Comparison of ENCODE assay signal across 12 cellular contexts in genomic region chr11:113895367-113896155, GRCh38. TPM values are rescaled to one million over a fixed set of nuclear protein-coding genes. Genes with fewer than 3 reads are reported as not detected.
DNase-seq lines count a peak whose midpoint lies in the region; ATAC-seq and TF ChIP-seq lines count a peak whose summit lies in the region.
"Had no signal": no experiment of that assay in that cellular context is flagged by ENCODE, and none has a peak within 500 bp of the region (broad histone marks: within the 10 kb centered on the region; RNA-seq: fewer than 3 reads in every experiment).

No MANE protein-coding gene starts in this region.

- peaks cover 2 to 7% (median 4%) of the 10 kb centered on the region in 3 donors for H3K27me3 Mint-ChIP-seq in CD14-positive monocyte (ENCODE audit: low read depth in 3 of 3)

- peaks cover 5% of the 10 kb centered on the region for H3K4me1 Mint-ChIP-seq in CD14-positive monocyte

- peak; percentile 52 for DNase-seq in NCI-H2107 treated with DMSO at 0.1 percent for 48 hours (lab: John Stamatoyannopoulos, UW; ENCODE audit: unreplicated experiment)
- no peak for DNase-seq in NCI-H2107 (lab: John Stamatoyannopoulos, UW)
- DNase-seq in NCI-H524 (lab: John Stamatoyannopoulos, UW) = peak; percentile 64 to 82
- peak; percentile 37 for DNase-seq in choroid plexus epithelial cell (ENCODE audit: low read depth)
- DNase-seq in retinal pigment epithelial cell (ENCODE audit: low read depth) = no peak
- DNase-seq in LoVo (ENCODE audit: low spot score) = no peak
- no peak for DNase-seq in CD14-positive monocyte (ENCODE audit: low spot score)
- DNase-seq: activated CD4-positive, alpha-beta T cell treated with anti-CD3 and anti-CD28 coated beads, Interleukin-2, amount 50 U/mL, for 4 hours; activated effector memory CD4-positive, alpha-beta T cell treated with Interleukin-2 at 50 U/mL for 16 hours; lower lobe of right lung; NCI-H1048 had no signal

- no peak for ATAC-seq in HG03135 (IDR thresholded peaks at IDR 0.05; ENCODE audit: unreplicated experiment)

- TF ChIP-seq CTCF in choroid plexus epithelial cell (conservative IDR thresholded peaks at IDR 0.05; ENCODE audit: low read depth, low read length) (peak; percentile 11), retinal pigment epithelial cell (conservative IDR thresholded peaks at IDR 0.05; ENCODE audit: low read depth, low read length) (peak; percentile 1), CD14-positive monocyte (IDR thresholded peaks at IDR 0.05) (no peak)

- no peak overlapping the region for H3K4me3 Mint-ChIP-seq in CD14-positive monocyte

- no peaks in the 10 kb centered on the region for H3K36me3 Mint-ChIP-seq in CD14-positive monocyte

- intact Hi-C loops in CD14-positive monocyte (cut with micrococcal nuclease) = loop anchor here (2.0 to 10.0 kb wide), 3 partner anchors 129 to 367 kb away; no protein-coding TSS in a partner anchor

- H3K27ac Mint-ChIP-seq in CD14-positive monocyte = no peak overlapping the region

- no peak overlapping the region for H3K4me3 ChIP-seq in choroid plexus epithelial cell (ENCODE audit: low read depth, low read length)
- no peak overlapping the region for H3K4me3 ChIP-seq in retinal pigment epithelial cell (ENCODE audit: low read length)
- H3K4me3 ChIP-seq: lower lobe of right lung had no signal

- peaks cover 0 to 1% (median under 1%) of the 10 kb centered on the region in 7 donors for H3K9me3 Mint-ChIP-seq in CD14-positive monocyte

RNA-seq across cellular contexts. Expression of gene HTR3B, which starts 9.0 kb away (rescaled TPM):
- under 1 TPM in 1 of 2 donors, not detected in 1; 0.14 TPM for polyA plus RNA-seq in CD14-positive monocyte

RNA-seq across cellular contexts. Expression of gene USP28, which starts 20.2 kb away (rescaled TPM):
- 10 to 100 TPM; 17.7 to 21.9 TPM for polyA plus RNA-seq in CD14-positive monocyte

Comparison
In these comparisons a context has a peak if more than half of its experiments do, and no peak if none do; other contexts are left out.
1. DNase-seq: peak in NCI-H2107 treated with DMSO at 0.1 percent for 48 hours (single experiment), NCI-H524 (2 of 2) and choroid plexus epithelial cell (single experiment); none in NCI-H2107 (single experiment), retinal pigment epithelial cell (single experiment), LoVo (single experiment) and CD14-positive monocyte (single experiment).